Comparison of ENCODE assay signal across 20 cellular contexts in genomic region chr1:206491592-206491991, GRCh38.
"Had no signal": no experiment of that assay in that cellular context is flagged by ENCODE, and none has a peak within 500 bp of the region (broad histone marks: within the 10 kb centered on the region; RNA-seq: fewer than 3 reads in every experiment).

No MANE protein-coding gene starts in this region.

- ATAC-seq: foreskin keratinocyte; psoas muscle; stimulated activated naive CD8-positive, alpha-beta T cell treated with anti-CD3 and anti-CD28 coated beads, Interleukin-15, amount 100 ng/mL, for 72 hours; upper lobe of right lung; WTC11 had no signal

- H3K27ac ChIP-seq: coronary artery, foreskin keratinocyte, psoas muscle, right lobe of liver, testis, upper lobe of right lung had no signal

- H3K9me3 ChIP-seq: psoas muscle, right lobe of liver, testis, upper lobe of right lung had no signal

- H3K36me3 Mint-ChIP-seq: brain, WTC11 had no signal

- H3K36me3 ChIP-seq: right lobe of liver had no signal

- H3K27ac Mint-ChIP-seq: brain, nephron progenitor cell, WTC11 had no signal

- H3K4me3 Mint-ChIP-seq: activated naive CD4-positive, alpha-beta T cell treated with anti-CD3 and anti-CD28 coated beads, Interleukin-2, amount 50 U/mL, for 24 hours; brain; central memory CD8-positive, alpha-beta T cell; immature natural killer cell; nephron progenitor cell; stimulated activated naive CD8-positive, alpha-beta T cell treated with anti-CD3 and anti-CD28 coated beads, Interleukin-15, amount 100 ng/mL, for 72 hours; WTC11 had no signal

- DNase-seq: activated CD4-positive, alpha-beta T cell treated with anti-CD3 and anti-CD28 coated beads for 4 hours; activated CD8-positive, alpha-beta memory T cell treated with anti-CD3 and anti-CD28 coated beads for 24 hours; amygdala; foreskin keratinocyte; head of caudate nucleus; immature natural killer cell; nephron progenitor cell; psoas muscle; stimulated activated naive CD8-positive, alpha-beta T cell treated with anti-CD3 and anti-CD28 coated beads, Interleukin-15, amount 100 ng/mL, for 72 hours; T-helper 2 cell; testis; upper lobe of right lung had no signal

- H3K9me3 Mint-ChIP-seq: activated naive CD4-positive, alpha-beta T cell treated with anti-CD3 and anti-CD28 coated beads, Interleukin-2, amount 50 U/mL, for 24 hours; activated T-helper 2 cell treated with anti-CD3 and anti-CD28 coated beads, Interferon-gamma antibody, Interleukin-2, Interleukin-4, amounts not matched to agents 10 μg/mL and 5 μg/mL and 100 μg/mL, durations not matched to agents 14 hours and 24 hours and 36 hours; brain; central memory CD8-positive, alpha-beta T cell; immature natural killer cell; nephron progenitor cell; stimulated activated naive CD8-positive, alpha-beta T cell treated with anti-CD3 and anti-CD28 coated beads, Interleukin-15, amount 100 ng/mL, for 72 hours; WTC11 had no signal

- H3K4me3 ChIP-seq: coronary artery, psoas muscle, right lobe of liver, smooth muscle cell, testis, upper lobe of right lung had no signal

- H3K4me2 ChIP-seq: smooth muscle cell had no signal

- H3K4me1 ChIP-seq: foreskin keratinocyte, psoas muscle had no signal

- H3K27me3 Mint-ChIP-seq: activated naive CD4-positive, alpha-beta T cell treated with anti-CD3 and anti-CD28 coated beads, Interleukin-2, amount 50 U/mL, for 24 hours; brain; central memory CD8-positive, alpha-beta T cell; stimulated activated naive CD8-positive, alpha-beta T cell treated with anti-CD3 and anti-CD28 coated beads, Interleukin-15, amount 100 ng/mL, for 72 hours had no signal

- H3K4me1 Mint-ChIP-seq: activated naive CD4-positive, alpha-beta T cell treated with anti-CD3 and anti-CD28 coated beads, Interleukin-2, amount 50 U/mL, for 24 hours; WTC11 had no signal
